Comparison of ENCODE assay signal across 12 cellular contexts in genomic region chr3:48633743-48634142, GRCh38. TPM values are rescaled to one million over a fixed set of nuclear protein-coding genes. Genes with fewer than 3 reads are reported as not detected.
DNase-seq lines count a peak whose midpoint lies in the region; ATAC-seq lines count a peak whose summit lies in the region.
"Had no signal": no experiment of that assay in that cellular context is flagged by ENCODE, and none has a peak within 500 bp of the region (broad histone marks: within the 10 kb centered on the region; RNA-seq: fewer than 3 reads in every experiment).

No MANE protein-coding gene starts in this region.

- no peak overlapping the region for H3K23ac ChIP-seq in mesendoderm (ENCODE audit: low read length)

- H4K8ac ChIP-seq in mesendoderm (ENCODE audit: low read depth, low read length) = no peak overlapping the region

- H3K79me2 ChIP-seq in ACC112 (ENCODE audit: control insufficient read depth, insufficient read depth, low read length, unreplicated experiment) = peaks cover 19% of the 10 kb centered on the region
- H3K79me2 ChIP-seq in mesendoderm (ENCODE audit: control insufficient read depth, insufficient read depth, low read length) = peaks cover 3% of the 10 kb centered on the region

- no peak overlapping the region for H2AFZ ChIP-seq in ACC112 (ENCODE audit: low read length, unreplicated experiment)

- H3K56ac ChIP-seq in mesendoderm (ENCODE audit: low read length) = peak overlapping the region; percentile 97

- WGBS in mesendoderm (ENCODE audit: extremely low coverage, insufficient coverage, low lambda C conversion rate) = no CpG with 5 or more reads among the region's 2 CpGs

- peak overlapping the region; percentile 87 for H3K4me3 ChIP-seq in ACC112 (ENCODE audit: low read depth, low read length)
- no peak overlapping the region for H3K4me3 ChIP-seq in mesendoderm (ENCODE audit: low read length)

- no peaks in the 10 kb centered on the region for H3K9me3 Mint-ChIP-seq in activated T-helper 17 cell treated with anti-CD3 and anti-CD28 coated beads, Interleukin-2, amount 50 U/mL, for 72 hours

- H3K4me3 Mint-ChIP-seq in activated T-helper 17 cell treated with anti-CD3 and anti-CD28 coated beads, Interleukin-2, amount 50 U/mL, for 72 hours = peak overlapping the region; percentile 77

- no peaks in the 10 kb centered on the region for H3K9me3 ChIP-seq in ES-I3 (ENCODE audit: control insufficient read depth, insufficient read depth, low read length)
- H3K9me3 ChIP-seq: SJSA1 had no signal

- peaks cover 5% of the 10 kb centered on the region for H3K79me1 ChIP-seq in mesendoderm (ENCODE audit: low read length)

- no peak overlapping the region for H2BK15ac ChIP-seq in mesendoderm (replicated peaks; ENCODE audit: low read depth)

- no peak overlapping the region for H2AK5ac ChIP-seq in mesendoderm (ENCODE audit: low read length)

- no peak overlapping the region for H2BK120ac ChIP-seq in mesendoderm (ENCODE audit: low read depth, low read length)

- peaks cover 4% of the 10 kb centered on the region for H3K4me1 Mint-ChIP-seq in activated T-helper 17 cell treated with anti-CD3 and anti-CD28 coated beads, Interleukin-2, amount 50 U/mL, for 72 hours

- DNase-seq in mesendoderm = no peak
- no peak for DNase-seq in DMS79 (lab: John Stamatoyannopoulos, UW)
- DNase-seq in T-helper 1 cell = no peak
- no peak for DNase-seq in AG08396 (ENCODE audit: low spot score)
- no peak for DNase-seq in NCI-H187 treated with DMSO at 0.1 percent for 48 hours (lab: John Stamatoyannopoulos, UW)
- DNase-seq: left colon, NCI-H345 had no signal

- peak overlapping the region; percentile 97; the same call in 1 of the 2 replicates for H3K9ac ChIP-seq in ES-I3 (ENCODE audit: low read depth, low read length)
- peak overlapping the region; percentile 98 for H3K9ac ChIP-seq in mesendoderm (ENCODE audit: low read length)

- no peak for ATAC-seq in activated T-helper 17 cell treated with anti-CD3 and anti-CD28 coated beads, Interleukin-2, amount 50 U/mL, for 72 hours (replicated peaks)
- ATAC-seq: left colon had no signal

- peak overlapping the region; percentile 97 for H3K4me2 ChIP-seq in mesendoderm (ENCODE audit: low read length)

- no peak overlapping the region for H3K27ac ChIP-seq in ACC112 (ENCODE audit: low read depth, low read length)
- H3K27ac ChIP-seq in mesendoderm (ENCODE audit: low read depth, low read length) = no peak overlapping the region
- H3K27ac ChIP-seq: SJSA1 had no signal

- H3K27ac Mint-ChIP-seq in activated T-helper 17 cell treated with anti-CD3 and anti-CD28 coated beads, Interleukin-2, amount 50 U/mL, for 72 hours = no peak overlapping the region

- peaks cover 14% of the 10 kb centered on the region; the same call in 1 of the 2 replicates for H3K36me3 ChIP-seq in ACC112 (ENCODE audit: insufficient read depth, low read length)
- H3K36me3 ChIP-seq in ES-I3 (ENCODE audit: insufficient read depth, low read length) = peaks cover 11% of the 10 kb centered on the region
- H3K36me3 ChIP-seq in mesendoderm (ENCODE audit: control insufficient read depth, insufficient read depth, low read length) = peaks cover 2% of the 10 kb centered on the region

- no peak overlapping the region for H3K4ac ChIP-seq in mesendoderm (ENCODE audit: low read depth, low read length)

- H3K27me3 ChIP-seq in ACC112 (ENCODE audit: insufficient read depth, low read length) (no peaks in the 10 kb centered on the region), mesendoderm (ENCODE audit: insufficient read depth, low read length, poor library complexity) (no peaks in the 10 kb centered on the region)
- H3K27me3 ChIP-seq: SJSA1 had no signal

- no peak overlapping the region for H3K18ac ChIP-seq in mesendoderm (ENCODE audit: low read length)

- no peak overlapping the region for H2BK5ac ChIP-seq in mesendoderm (ENCODE audit: low read length)

- H3K27me3 Mint-ChIP-seq in activated T-helper 17 cell treated with anti-CD3 and anti-CD28 coated beads, Interleukin-2, amount 50 U/mL, for 72 hours = no peaks in the 10 kb centered on the region

- H3K4me1 ChIP-seq in ACC112 (ENCODE audit: control insufficient read depth, insufficient read depth, low read length, unreplicated experiment) (peaks cover 20% of the 10 kb centered on the region), ES-I3 (ENCODE audit: insufficient read depth, low read length) (peaks cover 17% of the 10 kb centered on the region), mesendoderm (ENCODE audit: control insufficient read depth, low read depth, low read length) (peaks cover 14% of the 10 kb centered on the region)

- no peak overlapping the region for H4K5ac ChIP-seq in mesendoderm (ENCODE audit: low read length)

- peaks cover 20% of the 10 kb centered on the region for H3K36me3 Mint-ChIP-seq in activated T-helper 17 cell treated with anti-CD3 and anti-CD28 coated beads, Interleukin-2, amount 50 U/mL, for 72 hours (ENCODE audit: low read depth)

RNA-seq across cellular contexts. Expression of gene SLC26A6, which starts 1.5 kb away (rescaled TPM):
- 10 to 100 TPM; 34.9 to 37.6 TPM for total RNA-seq in activated T-helper 17 cell treated with anti-CD3 and anti-CD28 coated beads, Interleukin-2, amount 50 U/mL, for 72 hours
- 17.6 TPM for polyA plus RNA-seq in mesendoderm (2013, experiment 1 of 2)
- 18.6 TPM for polyA plus RNA-seq in mesendoderm (2013, experiment 2 of 2)

RNA-seq across cellular contexts. Expression of gene TMEM89, which starts 12.2 kb away (rescaled TPM):
- 1 to 10 TPM; 1.0 to 1.1 TPM for total RNA-seq in activated T-helper 17 cell treated with anti-CD3 and anti-CD28 coated beads, Interleukin-2, amount 50 U/mL, for 72 hours
- 0.08 TPM for polyA plus RNA-seq in mesendoderm (2013, experiment 1 of 2)
- polyA plus RNA-seq in mesendoderm (2013, experiment 2 of 2) = 0.21 TPM
- total RNA-seq: renal cortical epithelial cell, SJSA1 had no signal

RNA-seq across cellular contexts. Expression of gene UQCRC1, which starts 24.3 kb away (rescaled TPM):
- total RNA-seq in activated T-helper 17 cell treated with anti-CD3 and anti-CD28 coated beads, Interleukin-2, amount 50 U/mL, for 72 hours = 100 to 1,000 TPM; 177 to 269 TPM
- polyA plus RNA-seq in mesendoderm (2013, experiment 1 of 2) = 146 TPM
- polyA plus RNA-seq in mesendoderm (2013, experiment 2 of 2) = 152 TPM

RNA-seq across cellular contexts. Expression of gene CELSR3, which starts 28.9 kb away (rescaled TPM):
- 10 to 100 TPM; 20.3 to 27.1 TPM for total RNA-seq in activated T-helper 17 cell treated with anti-CD3 and anti-CD28 coated beads, Interleukin-2, amount 50 U/mL, for 72 hours
- 3.4 TPM for polyA plus RNA-seq in mesendoderm (2013, experiment 1 of 2)
- 3.5 TPM for polyA plus RNA-seq in mesendoderm (2013, experiment 2 of 2)

RNA-seq across cellular contexts. Expression of gene COL7A1, which starts 38.6 kb away (rescaled TPM):
- 1 to 10 TPM; 6.1 to 6.3 TPM for total RNA-seq in activated T-helper 17 cell treated with anti-CD3 and anti-CD28 coated beads, Interleukin-2, amount 50 U/mL, for 72 hours
- polyA plus RNA-seq in mesendoderm (2013, experiment 1 of 2) = 2.7 TPM
- 2.5 TPM for polyA plus RNA-seq in mesendoderm (2013, experiment 2 of 2)
